Comparison of ENCODE assay signal across 3 cellular contexts in the genomic region with DNA sequence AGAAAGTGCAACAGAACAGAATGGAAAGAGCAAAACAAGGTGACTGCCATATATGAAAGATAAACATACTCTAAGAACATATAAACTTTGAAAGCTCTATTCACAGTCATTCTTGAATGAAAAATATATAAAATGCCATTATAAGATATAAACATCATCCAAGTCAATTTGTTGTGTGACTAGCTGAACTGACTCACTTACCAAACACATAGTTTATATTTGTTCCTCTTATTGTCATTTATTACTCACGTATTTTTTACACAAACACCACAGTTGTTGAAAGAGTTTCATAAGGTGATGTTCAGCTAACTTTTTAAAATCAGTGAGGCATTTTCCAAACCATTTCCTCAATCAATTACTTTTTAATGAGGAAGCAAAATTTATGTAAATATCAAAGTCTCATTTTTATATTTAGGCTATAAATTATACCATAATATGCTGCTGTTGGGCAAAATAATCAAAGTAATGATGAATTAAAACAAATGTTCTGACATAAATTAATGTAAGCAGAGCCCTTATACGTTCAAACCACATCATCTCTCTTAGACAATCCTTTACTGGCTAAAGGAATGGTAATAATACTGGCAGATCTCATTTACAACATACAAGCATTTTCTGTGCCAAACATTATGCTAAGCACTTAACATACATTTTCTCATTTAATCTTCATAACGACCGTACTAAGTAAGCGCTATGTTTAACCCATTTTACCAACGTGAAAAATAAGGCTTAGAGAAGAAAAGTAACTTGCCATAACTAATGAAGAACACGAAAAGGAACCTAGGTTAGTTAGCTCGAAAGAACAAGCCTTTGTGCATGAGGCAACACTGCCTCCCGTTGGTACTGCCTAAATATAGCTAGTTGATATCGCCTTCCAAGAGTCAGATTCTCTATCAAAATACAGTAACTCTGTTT.
TF ChIP-seq lines count a peak whose summit lies in the region.

No MANE protein-coding gene starts in this region.

TF ChIP-seq in HCT116, 20 proteins besides CTCF, POLR2A, EP300 and RAD21:
- TF ChIP-seq TCF7L2 (IDR thresholded peaks at IDR 0.05; ENCODE audit: borderline replicate concordance, extremely low read depth, insufficient read depth, insufficient read length), result no peak
- no peak for TF ChIP-seq SIN3A (IDR thresholded peaks at IDR 0.05; ENCODE audit: low read depth)
- TF ChIP-seq CBX3 (IDR thresholded peaks at IDR 0.05; ENCODE audit: low read depth), result no peak
TF ChIP-seq in HCT116: peak in this region for 0.

TF ChIP-seq in H1, 55 proteins besides CTCF, POLR2A, EP300 and RAD21:
- TF ChIP-seq CHD7 (IDR thresholded peaks at IDR 0.05; ENCODE audit: insufficient replicate concordance, low read length) (no peak), HDAC2 (IDR thresholded peaks at IDR 0.05; ENCODE audit: borderline replicate concordance in 1 of 2, low read depth in 2 of 2, low read length in 2 of 2) (no peak), SIN3A (conservative IDR thresholded peaks at IDR 0.05 in 1 of 2, IDR thresholded peaks at IDR 0.05 in 1 of 2; ENCODE audit: low read depth in 1 of 2, low read length in 2 of 2) (no peak), FOSL1 (IDR thresholded peaks at IDR 0.05; ENCODE audit: insufficient read depth, low read depth, low read length) (no peak)
TF ChIP-seq in H1: peak in this region for 0.

TF ChIP-seq in neural cell, 6 proteins besides CTCF, POLR2A, EP300 and RAD21:
- peak; percentile 76 for TF ChIP-seq SMC3 (conservative IDR thresholded peaks at IDR 0.05; ENCODE audit: poor library complexity)
- TF ChIP-seq POLR2AphosphoS5 (IDR thresholded peaks at IDR 0.05), result no peak
- no peak for TF ChIP-seq MXI1 (conservative IDR thresholded peaks at IDR 0.05; ENCODE audit: poor library complexity, severe bottlenecking)
